8 cellular contexts compared by ENCODE assay signal in the genomic region with DNA sequence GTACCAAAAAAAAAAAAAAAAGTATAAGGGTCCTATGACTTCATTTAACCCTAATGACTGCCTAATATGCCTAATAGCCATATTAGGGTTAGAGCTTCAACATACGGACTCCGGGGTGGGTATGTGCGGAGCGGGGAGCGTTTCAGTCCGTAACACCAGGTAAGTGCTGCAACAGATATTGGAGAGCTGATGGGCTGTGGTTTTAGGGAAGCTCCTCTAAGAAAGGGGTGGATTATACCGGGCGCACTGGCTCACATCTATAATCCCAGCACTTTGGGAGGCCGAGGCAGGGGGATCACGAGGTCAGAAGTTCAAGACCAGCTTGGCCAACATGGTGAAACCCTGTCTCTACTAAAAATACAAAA. TPM values are rescaled to one million over a fixed set of nuclear protein-coding genes. Genes with fewer than 3 reads are reported as not detected.
DNase-seq lines count a peak whose midpoint lies in the region; ATAC-seq and TF ChIP-seq lines count a peak whose summit lies in the region.

No MANE protein-coding gene starts in this region.

- POLR2A ChIA-PET in MCF 10A (lab: Yijun Ruan, JAX): interaction anchor here (0.6 to 4.8 kb wide), 9 partner anchors 8 to 78 kb away, joined by 3 to 115 read pairs (median 13); partner anchors contain the start of genes RSL1D1 and TXNDC11

- no peaks in the 10 kb centered on the region for H3K9me3 ChIP-seq in CD4-positive, CD25-positive, alpha-beta regulatory T cell (ENCODE audit: control insufficient read depth in 2 of 2, low read length in 2 of 2)

- intact Hi-C loops in MCF 10A (cut with micrococcal nuclease): loop anchor here (5.0 kb wide), 1 partner anchor 57 kb away; the partner anchor contains the start of gene TXNDC11

- no peak for ATAC-seq in CD4-positive, CD25-positive, alpha-beta regulatory T cell (ENCODE audit: low read depth in 2 of 2)
- no peak for ATAC-seq in HG03280 (IDR thresholded peaks at IDR 0.05; ENCODE audit: unreplicated experiment)

- no peaks in the 10 kb centered on the region for H3K27me3 ChIP-seq in CD4-positive, CD25-positive, alpha-beta regulatory T cell (ENCODE audit: control insufficient read depth, insufficient read depth, low read length)

- H3K27ac Mint-ChIP-seq in CD4-positive, CD25-positive, alpha-beta regulatory T cell: peak overlapping the region; percentile 99 to 100 (median 99)
- peak overlapping the region; percentile 95 to 98 (median 98) for H3K27ac Mint-ChIP-seq in IgD-negative memory B cell
- H3K27ac Mint-ChIP-seq in MCF 10A (ENCODE audit: low read depth, unreplicated experiment): peak overlapping the region; percentile 99
- H3K27ac Mint-ChIP-seq in nephron progenitor cell: peak overlapping the region; percentile 100

- H3K9me3 Mint-ChIP-seq in CD4-positive, CD25-positive, alpha-beta regulatory T cell: no peaks in the 10 kb centered on the region
- H3K9me3 Mint-ChIP-seq in IgD-negative memory B cell (no peaks in the 10 kb centered on the region), MCF 10A (ENCODE audit: unreplicated experiment) (no peaks in the 10 kb centered on the region), nephron progenitor cell (no peaks in the 10 kb centered on the region)

- H3K4me3 Mint-ChIP-seq in CD4-positive, CD25-positive, alpha-beta regulatory T cell: peak overlapping the region; percentile 89 to 98 (median 94)
- H3K4me3 Mint-ChIP-seq in IgD-negative memory B cell: peak overlapping the region; percentile 60 to 99 (median 98)
- H3K4me3 Mint-ChIP-seq in MCF 10A (ENCODE audit: unreplicated experiment): peak overlapping the region; percentile 91
- H3K4me3 Mint-ChIP-seq in nephron progenitor cell: peak overlapping the region; percentile 94

- no peak for DNase-seq in CD4-positive, CD25-positive, alpha-beta regulatory T cell
- DNase-seq in MCF 10A (ENCODE audit: unreplicated experiment) (no peak), nephron progenitor cell (no peak), NCI-H1417 (lab: John Stamatoyannopoulos, UW) (no peak), NCI-H2107 (lab: John Stamatoyannopoulos, UW) (no peak), D341Med (ENCODE audit: low spot score) (no peak)

- peaks cover 59% of the 10 kb centered on the region for H3K4me1 ChIP-seq in CD4-positive, CD25-positive, alpha-beta regulatory T cell (ENCODE audit: control insufficient read depth, insufficient read depth, low read length, poor library complexity, severe bottlenecking)

- peak overlapping the region; percentile 98 for H3K27ac ChIP-seq in CD4-positive, CD25-positive, alpha-beta regulatory T cell (ENCODE audit: insufficient read depth, low read length, poor library complexity, severe bottlenecking)

- CTCF ChIA-PET in MCF 10A (lab: Yijun Ruan, JAX): interaction anchor here (0.8 to 3.7 kb wide), 8 partner anchors 13 to 85 kb away, joined by 3 to 34 read pairs (median 8); partner anchors contain the start of gene TXNDC11

- no peaks in the 10 kb centered on the region for H3K36me3 ChIP-seq in CD4-positive, CD25-positive, alpha-beta regulatory T cell (ENCODE audit: control insufficient read depth, insufficient read depth, low read length)

- H3K27me3 Mint-ChIP-seq in CD4-positive, CD25-positive, alpha-beta regulatory T cell: peaks cover 7% of the 10 kb centered on the region
- H3K27me3 Mint-ChIP-seq in IgD-negative memory B cell: no peaks in the 10 kb centered on the region
- no peaks in the 10 kb centered on the region for H3K27me3 Mint-ChIP-seq in MCF 10A (ENCODE audit: insufficient read depth, unreplicated experiment)
- no peaks in the 10 kb centered on the region for H3K27me3 Mint-ChIP-seq in nephron progenitor cell (ENCODE audit: low read depth, poor library complexity)

- BruUV-seq in MCF 10A (replicated peaks; lab: Mats Ljungman, UMichigan): no TSS peak

- peaks cover 21 to 74% (median 55%) of the 10 kb centered on the region in 4 donors for H3K4me1 Mint-ChIP-seq in CD4-positive, CD25-positive, alpha-beta regulatory T cell
- H3K4me1 Mint-ChIP-seq in IgD-negative memory B cell (peaks cover 43 to 49% (median 46%) of the 10 kb centered on the region in 3 donors), MCF 10A (ENCODE audit: insufficient read depth, unreplicated experiment) (peaks cover 27% of the 10 kb centered on the region), nephron progenitor cell (peaks cover 59% of the 10 kb centered on the region)

- TF ChIP-seq CTCF in MCF 10A (IDR thresholded peaks at IDR 0.05; ENCODE audit: unreplicated experiment) (no peak), nephron progenitor cell (IDR thresholded peaks at IDR 0.05) (no peak)

- peaks cover 4% of the 10 kb centered on the region for H3K36me3 Mint-ChIP-seq in CD4-positive, CD25-positive, alpha-beta regulatory T cell
- H3K36me3 Mint-ChIP-seq in IgD-negative memory B cell (no peaks in the 10 kb centered on the region), MCF 10A (ENCODE audit: insufficient read depth, unreplicated experiment) (peaks cover 24% of the 10 kb centered on the region), nephron progenitor cell (ENCODE audit: low read depth) (peaks cover 13% of the 10 kb centered on the region)

- H3K4me3 ChIP-seq in CD4-positive, CD25-positive, alpha-beta regulatory T cell (ENCODE audit: low read depth, low read length): peak overlapping the region; percentile 91

RNA-seq across cellular contexts. Expression of gene ZC3H7A, which starts 1.9 kb away (rescaled TPM):
- total RNA-seq in CD4-positive, CD25-positive, alpha-beta regulatory T cell: 157 TPM
- 10 to 100 TPM; 43.3 to 49.5 (median 47.5) TPM for polyA plus RNA-seq in CD4-positive, CD25-positive, alpha-beta regulatory T cell
- polyA plus RNA-seq in IgD-negative memory B cell: 37.5 TPM
- 66.9 and 74.1 TPM in 2 replicates for total RNA-seq in MCF 10A (2022)

RNA-seq across cellular contexts. Expression of gene RSL1D1, which starts 52.3 kb away (rescaled TPM):
- 145 TPM for total RNA-seq in CD4-positive, CD25-positive, alpha-beta regulatory T cell
- polyA plus RNA-seq in CD4-positive, CD25-positive, alpha-beta regulatory T cell: 100 to 1,000 TPM; 106 to 235 (median 181) TPM
- polyA plus RNA-seq in IgD-negative memory B cell: 307 TPM
- total RNA-seq in MCF 10A (2022): 302 and 406 TPM in 2 replicates

RNA-seq across cellular contexts. Expression of gene TXNDC11, which starts 56.3 kb away (rescaled TPM):
- 178 TPM for total RNA-seq in CD4-positive, CD25-positive, alpha-beta regulatory T cell
- polyA plus RNA-seq in CD4-positive, CD25-positive, alpha-beta regulatory T cell: 10 to 100 TPM; 64.9 to 77.2 (median 70.0) TPM
- 78.0 TPM for polyA plus RNA-seq in IgD-negative memory B cell
- total RNA-seq in MCF 10A (2022): 38.2 and 43.7 TPM in 2 replicates
